16 cellular contexts compared by ENCODE assay signal in the genomic region with DNA sequence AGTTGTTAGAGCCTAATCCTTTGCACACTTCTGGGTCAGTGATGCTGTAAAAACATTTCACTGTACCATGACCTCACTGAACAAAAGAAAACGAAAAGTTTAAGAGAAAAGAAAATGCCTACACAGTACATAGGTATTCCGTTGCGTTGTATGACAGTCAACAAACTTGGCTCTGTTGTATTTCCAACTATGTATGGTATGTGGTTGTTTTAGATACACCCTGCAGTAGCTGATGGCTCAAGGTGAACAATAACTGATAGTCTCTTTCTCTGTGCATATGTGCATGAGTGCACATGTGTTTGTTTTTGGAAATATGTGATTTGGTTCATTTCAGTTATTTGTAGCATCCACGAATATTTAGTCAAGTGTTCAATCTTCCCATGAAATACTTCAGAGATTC.
A peak's percentile ranks its signal among the peaks of the same experiment; 100 is the strongest.
DNase-seq lines count a peak whose midpoint lies in the region; ATAC-seq and TF ChIP-seq lines count a peak whose summit lies in the region.
"Had no signal": no experiment of that assay in that cellular context is flagged by ENCODE, and none has a peak within 500 bp of the region (broad histone marks: within the 10 kb centered on the region; RNA-seq: fewer than 3 reads in every experiment).

No MANE protein-coding gene starts in this region.

- H3K36me3 ChIP-seq in RWPE2 (ENCODE audit: low read depth) (no peaks in the 10 kb centered on the region), SJCRH30 (no peaks in the 10 kb centered on the region)

- H3K4me1 ChIP-seq in RWPE2 (ENCODE audit: insufficient read depth, poor library complexity, severe bottlenecking) (peaks cover 18% of the 10 kb centered on the region), SJCRH30 (peaks cover 7% of the 10 kb centered on the region)

- DNase-seq in HCEC 1CT (peak; percentile 1), RWPE2 (ENCODE audit: low spot score) (no peak), chondrocyte (ENCODE audit: low spot score) (no peak), kidney tubule cell (ENCODE audit: low spot score) (peak; percentile 14), SJCRH30 (no peak)
- no peak for DNase-seq in activated CD4-positive, alpha-beta T cell treated with anti-CD3 and anti-CD28 coated beads for 48 hours
- DNase-seq: ACHN; CD4-positive, alpha-beta memory T cell; DMS79 treated with DMSO at 0.1 percent for 48 hours; NCI-H2107; NCI-H69; NK-92 treated with Interleukin-12 subunit alpha and Interleukin-12 subunit beta, amount 100 ng/mL, for 24 hours; OCI-M1 had no signal

- H3K27me3 ChIP-seq in RWPE2 (ENCODE audit: insufficient read depth, poor library complexity, severe bottlenecking) (no peaks in the 10 kb centered on the region), SJCRH30 (no peaks in the 10 kb centered on the region)

- no peak overlapping the region for H3K4me3 ChIP-seq in RWPE2 (ENCODE audit: severe bottlenecking)
- H3K4me3 ChIP-seq in SJCRH30: no peak overlapping the region

- H3K9me3 ChIP-seq in RWPE2 (ENCODE audit: severe bottlenecking) (no peaks in the 10 kb centered on the region), SJCRH30 (replicated peaks) (no peaks in the 10 kb centered on the region)

- H3K36me3 Mint-ChIP-seq in chondrocyte (ENCODE audit: low read depth): no peaks in the 10 kb centered on the region
- H3K36me3 Mint-ChIP-seq: CD4-positive, alpha-beta memory T cell had no signal

- H3K27me3 Mint-ChIP-seq in chondrocyte (ENCODE audit: low read depth): no peaks in the 10 kb centered on the region
- H3K27me3 Mint-ChIP-seq: B cell had no signal

- H3K27ac Mint-ChIP-seq in chondrocyte (ENCODE audit: unreplicated experiment): peak overlapping the region; percentile 92
- H3K27ac Mint-ChIP-seq: B cell; CD4-positive, alpha-beta memory T cell had no signal

- ATAC-seq in RWPE2 (ENCODE audit: low read depth) (peak; percentile 71), GM21723 (IDR thresholded peaks at IDR 0.05; ENCODE audit: unreplicated experiment) (no peak), HG03025 (IDR thresholded peaks at IDR 0.05; ENCODE audit: low FRiP score, unreplicated experiment) (no peak)

- no peak for TF ChIP-seq CTCF in RWPE2 (IDR thresholded peaks at IDR 0.05; ENCODE audit: poor library complexity, severe bottlenecking)
- TF ChIP-seq CTCF in chondrocyte (IDR thresholded peaks at IDR 0.05): no peak

- H3K4me3 Mint-ChIP-seq in chondrocyte (ENCODE audit: unreplicated experiment): no peak overlapping the region
- H3K4me3 Mint-ChIP-seq: B cell; CD4-positive, alpha-beta memory T cell had no signal

- peaks cover 47% of the 10 kb centered on the region for H3K4me1 Mint-ChIP-seq in chondrocyte (ENCODE audit: low read depth)
- H3K4me1 Mint-ChIP-seq: B cell; CD4-positive, alpha-beta memory T cell had no signal

- no peaks in the 10 kb centered on the region for H3K9me3 Mint-ChIP-seq in chondrocyte (ENCODE audit: low read depth)
- H3K9me3 Mint-ChIP-seq: CD4-positive, alpha-beta memory T cell had no signal

- H3K27ac ChIP-seq in RWPE2 (ENCODE audit: poor library complexity, severe bottlenecking) (no peak overlapping the region), SJCRH30 (no peak overlapping the region)

Comparison
In these comparisons a context has a peak if more than half of its experiments do, and no peak if none do; other contexts are left out.
1. DNase-seq: peak in HCEC 1CT (single experiment) and kidney tubule cell (single experiment); none in RWPE2 (single experiment), chondrocyte (single experiment), SJCRH30 (0 of 2) and activated CD4-positive, alpha-beta T cell treated with anti-CD3 and anti-CD28 coated beads for 48 hours (single experiment).